Comparison of ENCODE assay signal across 27 cellular contexts in genomic region chr15:43232289-43232874, GRCh38. TPM values are rescaled to one million over a fixed set of nuclear protein-coding genes. Genes with fewer than 3 reads are reported as not detected.
"Had no signal": no experiment of that assay in that cellular context is flagged by ENCODE, and none has a peak within 500 bp of the region (broad histone marks: within the 10 kb centered on the region; RNA-seq: fewer than 3 reads in every experiment).

No MANE protein-coding gene starts in this region.

- H3K27ac Mint-ChIP-seq: naive thymus-derived CD4-positive, alpha-beta T cell; nephron progenitor cell; stimulated activated naive B cell treated with anti-CD40 and anti-IgM and Interleukin-4, amounts not matched to agents 10 μg/mL and 1 μg/mL and 100 μg/mL, for 72 hours; stimulated activated naive CD8-positive, alpha-beta T cell treated with anti-CD3 and anti-CD28 coated beads, Interleukin-15, amount 100 ng/mL, for 72 hours had no signal

- DNase-seq: cortex of kidney; dorsolateral prefrontal cortex; effector CD8-positive, alpha-beta T cell; foreskin melanocyte; head of caudate nucleus; left colon; left ventricle myocardium superior; naive thymus-derived CD4-positive, alpha-beta T cell; nephron progenitor cell; psoas muscle; retina; stimulated activated CD4-positive, alpha-beta T cell treated with anti-CD3 and anti-CD28 coated beads, Interleukin-2, amount 100 ng/mL, for 24 hours; stimulated activated CD4-positive, alpha-beta T cell treated with anti-CD3 and anti-CD28 coated beads, Interleukin-4, amount 100 ng/mL, for 4 hours; stimulated activated naive B cell treated with anti-CD40 and anti-IgM and Interleukin-4, amounts not matched to agents 10 μg/mL and 1 μg/mL and 100 μg/mL, for 72 hours; stimulated activated naive CD8-positive, alpha-beta T cell treated with anti-CD3 and anti-CD28 coated beads, Interleukin-15, amount 100 ng/mL, for 72 hours; testis had no signal

- H3K4me2 ChIP-seq: hepatocyte had no signal

- H2AFZ ChIP-seq: hepatocyte had no signal

- H3K4me3 Mint-ChIP-seq: naive thymus-derived CD4-positive, alpha-beta T cell; nephron progenitor cell; stimulated activated naive B cell treated with anti-CD40 and anti-IgM and Interleukin-4, amounts not matched to agents 10 μg/mL and 1 μg/mL and 100 μg/mL, for 72 hours; stimulated activated naive CD8-positive, alpha-beta T cell treated with anti-CD3 and anti-CD28 coated beads, Interleukin-15, amount 100 ng/mL, for 72 hours had no signal

- H3K4me3 ChIP-seq: dorsolateral prefrontal cortex, esophagus muscularis mucosa, hepatocyte, psoas muscle, skin epidermis, testis, tibial nerve had no signal

- H3K27me3 Mint-ChIP-seq: stimulated activated naive B cell treated with anti-CD40 and anti-IgM and Interleukin-4, amounts not matched to agents 10 μg/mL and 1 μg/mL and 100 μg/mL, for 72 hours had no signal

- H3K27ac ChIP-seq: dorsolateral prefrontal cortex, epithelial cell of prostate, esophagus muscularis mucosa, hepatocyte, psoas muscle, skin epidermis, testis, tibial nerve had no signal

- H3K9me3 ChIP-seq: esophagus muscularis mucosa, psoas muscle, testis, tibial nerve had no signal

- H3K36me3 Mint-ChIP-seq: naive thymus-derived CD4-positive, alpha-beta T cell; stimulated activated naive B cell treated with anti-CD40 and anti-IgM and Interleukin-4, amounts not matched to agents 10 μg/mL and 1 μg/mL and 100 μg/mL, for 72 hours had no signal

- H3K36me3 ChIP-seq: esophagus muscularis mucosa, tibial nerve had no signal

- H3K27me3 ChIP-seq: dorsolateral prefrontal cortex, hepatocyte, testis, tibial nerve had no signal

- H3K4me1 Mint-ChIP-seq: nephron progenitor cell; stimulated activated naive CD8-positive, alpha-beta T cell treated with anti-CD3 and anti-CD28 coated beads, Interleukin-15, amount 100 ng/mL, for 72 hours had no signal

- ATAC-seq: left colon; left ventricle myocardium superior; naive thymus-derived CD4-positive, alpha-beta T cell; psoas muscle; sciatic nerve; stimulated activated naive B cell treated with anti-CD40 and anti-IgM and Interleukin-4, amounts not matched to agents 10 μg/mL and 1 μg/mL and 100 μg/mL, for 72 hours; stimulated activated naive CD8-positive, alpha-beta T cell treated with anti-CD3 and anti-CD28 coated beads, Interleukin-15, amount 100 ng/mL, for 72 hours had no signal

RNA-seq across cellular contexts. Expression of gene EPB42, which starts 11.6 kb away (rescaled TPM):
- total RNA-seq: chondrocyte; kidney epithelial cell; left colon; lung microvascular endothelial cell; naive thymus-derived CD4-positive, alpha-beta T cell had no signal
- polyA plus RNA-seq: naive thymus-derived CD4-positive, alpha-beta T cell; psoas muscle; urinary bladder had no signal

RNA-seq across cellular contexts. Expression of gene TGM5, which starts 34.3 kb away (rescaled TPM):
- total RNA-seq: chondrocyte, hepatocyte, kidney epithelial cell, left colon, left ventricle myocardium superior, lung microvascular endothelial cell, mononuclear cell, sciatic nerve, tibial nerve had no signal
- polyA plus RNA-seq: hepatocyte; naive thymus-derived CD4-positive, alpha-beta T cell had no signal
